8 cellular contexts compared by ENCODE assay signal in the genomic region with DNA sequence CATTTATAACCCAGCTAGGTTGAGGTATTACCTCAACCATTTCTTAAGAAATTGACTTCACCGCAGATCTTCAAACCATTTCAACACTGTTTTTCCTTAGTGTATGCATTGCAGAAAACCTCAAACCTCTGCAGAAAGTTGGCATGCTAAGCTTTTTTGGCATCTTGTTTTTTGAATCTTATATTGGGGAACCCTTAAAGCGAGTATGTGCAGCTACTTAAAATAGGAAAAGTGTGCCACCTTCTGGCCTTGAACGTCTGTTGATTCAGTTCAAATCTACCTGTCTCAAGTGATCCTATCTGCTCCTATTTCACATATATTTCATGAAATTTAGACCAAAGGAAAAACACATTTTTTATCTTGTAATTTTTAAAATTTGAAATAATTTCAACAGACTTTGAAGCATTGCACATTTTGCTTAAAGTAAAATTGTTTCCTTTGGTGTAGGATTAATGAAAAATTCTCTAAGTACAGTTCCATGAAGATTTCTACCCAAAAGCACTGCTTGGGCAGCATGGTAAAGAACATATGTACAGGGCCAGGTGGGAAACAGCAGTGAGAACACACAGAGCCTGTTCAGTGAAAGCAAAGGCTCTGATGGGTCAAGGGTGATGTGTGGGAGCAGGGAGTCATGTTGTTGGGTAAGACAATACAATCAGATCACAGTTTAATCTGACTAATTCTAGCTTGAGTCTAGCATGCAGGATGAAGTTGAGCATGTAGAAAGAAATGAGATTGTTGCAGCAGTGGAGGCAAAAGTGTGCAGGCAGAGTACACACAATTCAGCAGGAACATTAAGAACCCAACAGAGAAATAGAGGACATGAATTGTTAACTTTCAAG. TPM values are rescaled to one million over a fixed set of nuclear protein-coding genes. Genes with fewer than 3 reads are reported as not detected.
DNase-seq lines count a peak whose midpoint lies in the region; ATAC-seq and TF ChIP-seq lines count a peak whose summit lies in the region.

No MANE protein-coding gene starts in this region.

- no peaks in the 10 kb centered on the region for H3K79me2 ChIP-seq in OCI-LY3 (ENCODE audit: low read length)

- DNase-seq in A673 (ENCODE audit: low spot score) (peak; percentile 77), GM12865 (ENCODE audit: low read depth) (peak; percentile 70), KBM-7 (peak; percentile 71), heart right ventricle (peak in 1 of 2 donors; percentile 56), sciatic nerve (ENCODE audit: low spot score) (peak; percentile 67), endothelial cell (ENCODE audit: low spot score) (no peak)
- no peak for DNase-seq in activated naive CD8-positive, alpha-beta T cell treated with anti-CD3 and anti-CD28 coated beads, Interleukin-2, amount 50 U/mL, for 24 hours

- H3K4me1 ChIP-seq in A673 (ENCODE audit: insufficient read depth, low read length, poor library complexity, severe bottlenecking) (peaks cover 8% of the 10 kb centered on the region), OCI-LY3 (ENCODE audit: low read length) (no peaks in the 10 kb centered on the region), heart right ventricle (peaks cover 0 to 41% (median 0%) of the 10 kb centered on the region in 9 donors)

- H3K27me3 ChIP-seq in A673 (replicated peaks; ENCODE audit: insufficient read depth, low read depth, low read length, poor library complexity) (no peaks in the 10 kb centered on the region), OCI-LY3 (ENCODE audit: low read depth, low read length) (no peaks in the 10 kb centered on the region), heart right ventricle (no peaks in the 10 kb centered on the region)

- no TSS peak for BruUV-seq in A673 (replicated peaks; lab: Mats Ljungman, UMichigan)

- H3K27ac ChIP-seq in A673 (ENCODE audit: low read depth, low read length, poor library complexity, severe bottlenecking) (no peak overlapping the region), OCI-LY3 (ENCODE audit: low read length) (no peak overlapping the region), heart right ventricle (peak overlapping the region in 1 of 10 donors; percentile 90)

- H4K20me1 ChIP-seq in OCI-LY3 (ENCODE audit: insufficient read depth, low read length): no peaks in the 10 kb centered on the region

- POLR2A ChIA-PET in A673 (lab: Charles Lee; ENCODE audit: low non-redundant PET): no interaction called here

- no peaks in the 10 kb centered on the region for H3K9me3 ChIP-seq in A673 (ENCODE audit: low read depth, low read length, poor library complexity, severe bottlenecking)
- H3K9me3 ChIP-seq in OCI-LY3 (ENCODE audit: insufficient read depth, low read length): no peaks in the 10 kb centered on the region
- no peaks in the 10 kb centered on the region for H3K9me3 ChIP-seq in heart right ventricle

- CTCF ChIA-PET in A673 (lab: Charles Lee): interaction anchor here (0.7 to 2.5 kb wide), 5 partner anchors 132 to 327 kb away, joined by 3 to 31 read pairs (median 4); no protein-coding TSS in a partner anchor

- intact Hi-C loops in A673 (cut with micrococcal nuclease; ENCODE audit: unreplicated experiment) (loop anchor here (1.0 to 10.0 kb wide), 5 partner anchors 51 to 859 kb away; a partner anchor contains a TSS), heart right ventricle (cut with DNase I) (loop anchor here in 9 of 10 donors (1.0 to 10.0 kb wide), 7 partner anchors 51 to 132 kb away; a partner anchor contains a TSS), sciatic nerve (cut with DNase I) (loop anchor here (10.0 kb wide), 1 partner anchor 139 kb away; no protein-coding TSS in a partner anchor)

- no peak overlapping the region for H3K4me3 Mint-ChIP-seq in activated naive CD8-positive, alpha-beta T cell treated with anti-CD3 and anti-CD28 coated beads, Interleukin-2, amount 50 U/mL, for 24 hours
- H3K4me3 Mint-ChIP-seq in endothelial cell (ENCODE audit: unreplicated experiment): no peak overlapping the region

- WGBS in heart right ventricle, 2 donors: 28 to 29% methylated on average over 3 of the region's 3 CpGs

- H3K4me2 ChIP-seq in OCI-LY3 (ENCODE audit: low read length): no peak overlapping the region

- in situ Hi-C loops in KBM-7 (cut with MboI; ENCODE audit: low pct_unique_long_range_greater_than_20kb, low sequenced_read_pairs): no loop called here

- H3K27me3 Mint-ChIP-seq in activated naive CD8-positive, alpha-beta T cell treated with anti-CD3 and anti-CD28 coated beads, Interleukin-2, amount 50 U/mL, for 24 hours: peaks cover 3% of the 10 kb centered on the region
- peaks cover 8% of the 10 kb centered on the region for H3K27me3 Mint-ChIP-seq in endothelial cell (ENCODE audit: unreplicated experiment)

- peaks cover 32% of the 10 kb centered on the region for H3K36me3 Mint-ChIP-seq in activated naive CD8-positive, alpha-beta T cell treated with anti-CD3 and anti-CD28 coated beads, Interleukin-2, amount 50 U/mL, for 24 hours (ENCODE audit: low read depth)
- H3K36me3 Mint-ChIP-seq in endothelial cell (ENCODE audit: low read depth, unreplicated experiment): peaks cover 18% of the 10 kb centered on the region

- peaks cover 3% of the 10 kb centered on the region for H3K9me3 Mint-ChIP-seq in activated naive CD8-positive, alpha-beta T cell treated with anti-CD3 and anti-CD28 coated beads, Interleukin-2, amount 50 U/mL, for 24 hours
- H3K9me3 Mint-ChIP-seq in endothelial cell (ENCODE audit: unreplicated experiment): no peaks in the 10 kb centered on the region

- H3K4me3 ChIP-seq in A673 (ENCODE audit: low read depth, low read length, poor library complexity, severe bottlenecking) (no peak overlapping the region), GM12865 (ENCODE audit: low read depth, low read length) (no peak overlapping the region), OCI-LY3 (ENCODE audit: low read length) (no peak overlapping the region), heart right ventricle (no peak overlapping the region)

- no peak overlapping the region for H2AFZ ChIP-seq in OCI-LY3 (ENCODE audit: low read depth, low read length)

- peak overlapping the region; percentile 1 for H3K27ac Mint-ChIP-seq in activated naive CD8-positive, alpha-beta T cell treated with anti-CD3 and anti-CD28 coated beads, Interleukin-2, amount 50 U/mL, for 24 hours
- H3K27ac Mint-ChIP-seq in endothelial cell (ENCODE audit: unreplicated experiment): no peak overlapping the region

- ATAC-seq in activated naive CD8-positive, alpha-beta T cell treated with anti-CD3 and anti-CD28 coated beads, Interleukin-2, amount 50 U/mL, for 24 hours: peak; percentile 37
- ATAC-seq in heart right ventricle: peak in 7 of 8 donors; percentile 50 to 80 (median 68)
- peak; percentile 68 for ATAC-seq in sciatic nerve

- H3K9ac ChIP-seq in OCI-LY3 (ENCODE audit: low read length): no peak overlapping the region

- TF ChIP-seq CTCF in A673 (conservative IDR thresholded peaks at IDR 0.05; ENCODE audit: low read depth, low read length) (peak; percentile 75), GM12865 (IDR thresholded peaks at IDR 0.05; ENCODE audit: insufficient read depth, low read depth, low read length, missing control alignments) (peak; percentile 35), OCI-LY3 (IDR thresholded peaks at IDR 0.05; ENCODE audit: low read depth, low read length) (peak; percentile 63), heart right ventricle (IDR thresholded peaks at IDR 0.05) (peak; percentile 30 to 83 (median 70)), endothelial cell (IDR thresholded peaks at IDR 0.05; ENCODE audit: unreplicated experiment) (no peak)

- peaks cover 79% of the 10 kb centered on the region for H3K4me1 Mint-ChIP-seq in activated naive CD8-positive, alpha-beta T cell treated with anti-CD3 and anti-CD28 coated beads, Interleukin-2, amount 50 U/mL, for 24 hours
- peaks cover 23% of the 10 kb centered on the region for H3K4me1 Mint-ChIP-seq in endothelial cell (ENCODE audit: unreplicated experiment)

- H3K36me3 ChIP-seq in A673 (ENCODE audit: insufficient read depth, low read length, poor library complexity, severe bottlenecking) (no peaks in the 10 kb centered on the region), OCI-LY3 (replicated peaks; ENCODE audit: low read depth, low read length) (no peaks in the 10 kb centered on the region), heart right ventricle (no peaks in the 10 kb centered on the region)

RNA-seq across cellular contexts. Expression of a gene that starts 17.2 kb away (rescaled TPM):
- total RNA-seq in A673 (2021): 9.5 and 11.0 TPM in 2 replicates
- 1 to 10 TPM in 5 of 10 donors, under 1 TPM in 5; 0.36 to 3.0 (median 1.3) TPM for total RNA-seq in heart right ventricle
- polyA plus RNA-seq in heart right ventricle: 1 to 10 TPM in 1 of 2 donors, under 1 TPM in 1; 0.66 to 1.2 TPM
- total RNA-seq in sciatic nerve: 3.9 TPM
- total RNA-seq in endothelial cell (ENCODE audit: unreplicated experiment): 10.5 TPM

RNA-seq across cellular contexts. Expression of a gene that starts 48.4 kb away (rescaled TPM):
- 49.3 and 59.5 TPM in 2 replicates for total RNA-seq in A673 (2021)
- 10 to 100 TPM; 11.2 to 22.8 (median 13.3) TPM for total RNA-seq in heart right ventricle
- 10 to 100 TPM; 15.1 to 42.7 TPM for polyA plus RNA-seq in heart right ventricle
- total RNA-seq in sciatic nerve: 40.8 TPM
- total RNA-seq in endothelial cell (ENCODE audit: unreplicated experiment): 54.3 TPM

Comparison
In these comparisons a context has a peak if more than half of its experiments do, and no peak if none do; other contexts are left out.
1. DNase-seq: peak in A673 (single experiment), GM12865 (single experiment), KBM-7 (single experiment) and sciatic nerve (single experiment); none in activated naive CD8-positive, alpha-beta T cell treated with anti-CD3 and anti-CD28 coated beads, Interleukin-2, amount 50 U/mL, for 24 hours (single experiment) and endothelial cell (single experiment).
2. Peak in every context shown above with its lines, with median percentiles within 50 percentile points of each other: ATAC-seq.